15 cellular contexts compared by ENCODE assay signal in the genomic region with DNA sequence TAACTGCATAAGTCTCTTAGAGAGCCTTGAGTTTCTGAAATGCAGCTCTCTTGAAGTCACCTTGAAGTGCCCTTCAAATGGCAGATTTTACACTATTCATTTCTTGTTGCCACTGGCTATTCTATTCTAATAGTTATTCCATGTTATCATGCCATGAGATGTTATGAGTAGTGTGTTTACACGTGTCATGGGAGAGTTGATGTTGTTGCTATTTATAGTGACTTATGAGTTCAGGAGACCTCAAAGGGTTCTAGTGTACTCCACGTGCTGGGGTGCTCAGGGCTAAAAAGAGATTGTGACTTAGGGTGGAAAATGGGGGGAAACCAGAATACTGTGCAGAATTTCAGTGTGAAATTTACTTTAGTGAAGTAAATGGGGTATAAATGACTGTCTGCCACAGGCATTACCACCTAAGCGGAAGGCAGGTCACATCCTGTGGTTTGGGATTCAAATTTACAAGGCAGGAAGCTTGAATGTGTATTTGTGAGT.
DNase-seq lines count a peak whose midpoint lies in the region; ATAC-seq and TF ChIP-seq lines count a peak whose summit lies in the region.
"Had no signal": no experiment of that assay in that cellular context is flagged by ENCODE, and none has a peak within 500 bp of the region (broad histone marks: within the 10 kb centered on the region; RNA-seq: fewer than 3 reads in every experiment).

No MANE protein-coding gene starts in this region.

- ATAC-seq in stimulated activated naive CD8-positive, alpha-beta T cell treated with anti-CD3 and anti-CD28 coated beads, Interleukin-15, amount 100 ng/mL, for 72 hours = peak; percentile 76
- ATAC-seq in stimulated activated naive CD8-positive, alpha-beta T cell treated with anti-CD3 and anti-CD28 coated beads, Interleukin-15, Interleukin-2, amounts not matched to agents 100 U/mL and 50 U/mL, for 24 hours = no peak
- no peak for ATAC-seq in WTC11
- no peak for ATAC-seq in activated CD4-positive, CD25-positive, alpha-beta regulatory T cell treated with anti-CD3 and anti-CD28 coated beads, Interleukin-2, amount 50 U/mL, for 24 hours
- no peak for ATAC-seq in GM19395 (IDR thresholded peaks at IDR 0.05; ENCODE audit: unreplicated experiment)
- ATAC-seq in HG02840 (IDR thresholded peaks at IDR 0.05; ENCODE audit: low FRiP score, unreplicated experiment) = no peak

- peak overlapping the region; percentile 88 for H3K27ac ChIP-seq in left ventricle myocardium inferior (replicated peaks)

- H3K4me3 Mint-ChIP-seq in stimulated activated naive CD8-positive, alpha-beta T cell treated with anti-CD3 and anti-CD28 coated beads, Interleukin-15, amount 100 ng/mL, for 72 hours = no peak overlapping the region
- H3K4me3 Mint-ChIP-seq in WTC11 = no peak overlapping the region
- H3K4me3 Mint-ChIP-seq: central memory CD8-positive, alpha-beta T cell had no signal

- intact Hi-C loops in left ventricle myocardium inferior (cut with micrococcal nuclease) = no loop called here

- H3K36me3 Mint-ChIP-seq in WTC11 = no peaks in the 10 kb centered on the region

- no peaks in the 10 kb centered on the region for H3K27me3 Mint-ChIP-seq in stimulated activated naive CD8-positive, alpha-beta T cell treated with anti-CD3 and anti-CD28 coated beads, Interleukin-15, amount 100 ng/mL, for 72 hours
- no peaks in the 10 kb centered on the region for H3K27me3 Mint-ChIP-seq in WTC11 (ENCODE audit: low read depth)
- H3K27me3 Mint-ChIP-seq: central memory CD8-positive, alpha-beta T cell had no signal

- no peaks in the 10 kb centered on the region for H3K27me3 ChIP-seq in left ventricle myocardium inferior (ENCODE audit: low read depth)

- no peak overlapping the region for H3K27ac Mint-ChIP-seq in stimulated activated naive CD8-positive, alpha-beta T cell treated with anti-CD3 and anti-CD28 coated beads, Interleukin-15, amount 100 ng/mL, for 72 hours
- peak overlapping the region; percentile 10; the same call in 1 of the 2 replicates for H3K27ac Mint-ChIP-seq in WTC11

- TF ChIP-seq CTCF in WTC11 (IDR thresholded peaks at IDR 0.05) = no peak
- TF ChIP-seq CTCF in left ventricle myocardium inferior (IDR thresholded peaks at IDR 0.05; ENCODE audit: borderline replicate concordance) = no peak

- no peaks in the 10 kb centered on the region for H3K9me3 ChIP-seq in left ventricle myocardium inferior (replicated peaks)

- no peak for DNase-seq in stimulated activated naive CD8-positive, alpha-beta T cell treated with anti-CD3 and anti-CD28 coated beads, Interleukin-15, amount 100 ng/mL, for 72 hours
- DNase-seq in stimulated activated naive CD8-positive, alpha-beta T cell treated with anti-CD3 and anti-CD28 coated beads, Interleukin-15, Interleukin-2, amounts not matched to agents 100 U/mL and 50 U/mL, for 24 hours = no peak
- no peak for DNase-seq in WTC11 (ENCODE audit: low spot score)
- no peak for DNase-seq in left ventricle myocardium inferior
- DNase-seq in AML-193 (lab: John Stamatoyannopoulos, UW) = no peak
- DNase-seq: activated CD4-positive, CD25-positive, alpha-beta regulatory T cell treated with anti-CD3 and anti-CD28 coated beads, Interleukin-2, amount 50 U/mL, for 72 hours; MM.1S; NCI-H2171; occipital lobe; SW 1271 had no signal

- POLR2A ChIA-PET in WTC11 (lab: Charles Lee) = no interaction called here

- CTCF ChIA-PET in WTC11 (lab: Charles Lee) = interaction anchor here (0.5 kb wide), 1 partner anchor 595 kb away, joined by 3 read pairs; no protein-coding TSS in a partner anchor

- H3K4me1 ChIP-seq in left ventricle myocardium inferior = peaks cover 64% of the 10 kb centered on the region

- peaks cover 8% of the 10 kb centered on the region for H3K4me1 Mint-ChIP-seq in stimulated activated naive CD8-positive, alpha-beta T cell treated with anti-CD3 and anti-CD28 coated beads, Interleukin-15, amount 100 ng/mL, for 72 hours
- peaks cover 14% of the 10 kb centered on the region for H3K4me1 Mint-ChIP-seq in WTC11

- no peak overlapping the region for H3K4me3 ChIP-seq in left ventricle myocardium inferior
- H3K4me3 ChIP-seq: lung had no signal

- no peaks in the 10 kb centered on the region for H3K36me3 ChIP-seq in left ventricle myocardium inferior

- no peaks in the 10 kb centered on the region for H3K9me3 Mint-ChIP-seq in stimulated activated naive CD8-positive, alpha-beta T cell treated with anti-CD3 and anti-CD28 coated beads, Interleukin-15, amount 100 ng/mL, for 72 hours
- H3K9me3 Mint-ChIP-seq in WTC11 = no peaks in the 10 kb centered on the region
- H3K9me3 Mint-ChIP-seq: central memory CD8-positive, alpha-beta T cell had no signal

TF ChIP-seq in WTC11, 78 proteins besides CTCF, POLR2A, EP300 and RAD21:
- TF ChIP-seq E2F4 (CRISPR knock-in tag; IDR thresholded peaks at IDR 0.05; ENCODE audit: borderline replicate concordance, low read depth) (no peak), ZNF423 (CRISPR knock-in tag; IDR thresholded peaks at IDR 0.05) (no peak)
- TF ChIP-seq, protein P1, sequence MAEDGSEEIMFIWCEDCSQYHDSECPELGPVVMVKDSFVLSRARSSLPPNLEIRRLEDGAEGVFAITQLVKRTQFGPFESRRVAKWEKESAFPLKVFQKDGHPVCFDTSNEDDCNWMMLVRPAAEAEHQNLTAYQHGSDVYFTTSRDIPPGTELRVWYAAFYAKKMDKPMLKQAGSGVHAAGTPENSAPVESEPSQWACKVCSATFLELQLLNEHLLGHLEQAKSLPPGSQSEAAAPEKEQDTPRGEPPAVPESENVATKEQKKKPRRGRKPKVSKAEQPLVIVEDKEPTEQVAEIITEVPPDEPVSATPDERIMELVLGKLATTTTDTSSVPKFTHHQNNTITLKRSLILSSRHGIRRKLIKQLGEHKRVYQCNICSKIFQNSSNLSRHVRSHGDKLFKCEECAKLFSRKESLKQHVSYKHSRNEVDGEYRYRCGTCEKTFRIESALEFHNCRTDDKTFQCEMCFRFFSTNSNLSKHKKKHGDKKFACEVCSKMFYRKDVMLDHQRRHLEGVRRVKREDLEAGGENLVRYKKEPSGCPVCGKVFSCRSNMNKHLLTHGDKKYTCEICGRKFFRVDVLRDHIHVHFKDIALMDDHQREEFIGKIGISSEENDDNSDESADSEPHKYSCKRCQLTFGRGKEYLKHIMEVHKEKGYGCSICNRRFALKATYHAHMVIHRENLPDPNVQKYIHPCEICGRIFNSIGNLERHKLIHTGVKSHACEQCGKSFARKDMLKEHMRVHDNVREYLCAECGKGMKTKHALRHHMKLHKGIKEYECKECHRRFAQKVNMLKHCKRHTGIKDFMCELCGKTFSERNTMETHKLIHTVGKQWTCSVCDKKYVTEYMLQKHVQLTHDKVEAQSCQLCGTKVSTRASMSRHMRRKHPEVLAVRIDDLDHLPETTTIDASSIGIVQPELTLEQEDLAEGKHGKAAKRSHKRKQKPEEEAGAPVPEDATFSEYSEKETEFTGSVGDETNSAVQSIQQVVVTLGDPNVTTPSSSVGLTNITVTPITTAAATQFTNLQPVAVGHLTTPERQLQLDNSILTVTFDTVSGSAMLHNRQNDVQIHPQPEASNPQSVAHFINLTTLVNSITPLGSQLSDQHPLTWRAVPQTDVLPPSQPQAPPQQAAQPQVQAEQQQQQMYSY (CRISPR knock-in tag; IDR thresholded peaks at IDR 0.05) = no peak
TF ChIP-seq in WTC11: peak in this region for 0.
